ENCODE assay signal across 1 cellular context in the genomic region with DNA sequence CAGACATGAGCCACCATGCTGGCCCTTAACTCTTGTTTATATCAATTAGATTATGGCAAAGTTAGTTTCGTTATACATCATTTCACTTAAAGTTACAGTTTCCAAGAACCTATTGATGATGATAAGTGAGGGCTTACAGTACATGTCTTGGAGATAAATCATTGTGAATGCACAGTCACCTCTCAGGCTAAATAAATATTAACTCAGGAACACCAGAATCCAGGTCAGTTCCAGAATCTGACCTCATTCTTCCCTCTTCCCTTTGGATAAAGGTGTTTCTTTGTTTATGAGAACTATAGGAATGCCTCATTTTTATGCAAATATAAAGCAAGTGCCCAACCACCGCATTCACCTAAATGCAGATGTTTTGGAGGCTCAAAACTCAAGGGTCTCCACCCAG.
A peak's percentile ranks its signal among the peaks of the same experiment; 100 is the strongest.
TF ChIP-seq lines count a peak whose summit lies in the region.

No MANE protein-coding gene starts in this region.

TF ChIP-seq in HepG2, 621 proteins besides CTCF, POLR2A, EP300 and RAD21 (continued from another document):
- TF ChIP-seq, protein P1, sequence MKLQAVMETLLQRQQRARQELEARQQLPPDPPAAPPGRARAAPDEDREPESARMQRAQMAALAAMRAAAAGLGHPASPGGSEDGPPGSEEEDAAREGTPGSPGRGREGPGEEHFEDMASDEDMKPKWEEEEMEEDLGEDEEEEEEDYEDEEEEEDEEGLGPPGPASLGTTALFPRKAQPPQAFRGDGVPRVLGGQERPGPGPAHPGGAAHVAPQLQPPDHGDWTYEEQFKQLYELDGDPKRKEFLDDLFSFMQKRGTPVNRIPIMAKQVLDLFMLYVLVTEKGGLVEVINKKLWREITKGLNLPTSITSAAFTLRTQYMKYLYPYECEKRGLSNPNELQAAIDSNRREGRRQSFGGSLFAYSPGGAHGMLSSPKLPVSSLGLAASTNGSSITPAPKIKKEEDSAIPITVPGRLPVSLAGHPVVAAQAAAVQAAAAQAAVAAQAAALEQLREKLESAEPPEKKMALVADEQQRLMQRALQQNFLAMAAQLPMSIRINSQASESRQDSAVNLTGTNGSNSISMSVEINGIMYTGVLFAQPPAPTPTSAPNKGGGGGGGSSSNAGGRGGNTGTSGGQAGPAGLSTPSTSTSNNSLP (IDR thresholded peaks at IDR 0.05; ENCODE audit: low read depth, low read length): peak; percentile 70; the same call in 1 of the 2 replicates
- TF ChIP-seq GATAD2A (CRISPR knock-in tag; IDR thresholded peaks at IDR 0.05) (0 out of 2 replicates have a peak, but pooled peaks have one; percentile 17), SOX13 (IDR thresholded peaks at IDR 0.05) (no peak), SOX13 (CRISPR knock-in tag; conservative IDR thresholded peaks at IDR 0.05 in 1 of 2, IDR thresholded peaks at IDR 0.05 in 1 of 2) (peak in 1 of 2 experiments; percentile 86; a peak in 2 of 4 replicates), HMG20A (CRISPR knock-in tag; IDR thresholded peaks at IDR 0.05; ENCODE audit: borderline replicate concordance) (0 out of 2 replicates have a peak, but pooled peaks have one; percentile 20), PPARG (CRISPR knock-in tag; conservative IDR thresholded peaks at IDR 0.05) (0 out of 2 replicates have a peak, but pooled peaks have one; percentile 27), SOX5 (CRISPR knock-in tag; IDR thresholded peaks at IDR 0.05; ENCODE audit: borderline replicate concordance) (peak; percentile 91), RARA (CRISPR knock-in tag; IDR thresholded peaks at IDR 0.05) (peak; percentile 60), CBX2 (IDR thresholded peaks at IDR 0.05; ENCODE audit: low read depth, low read length) (no peak), CBX2 (CRISPR knock-in tag; IDR thresholded peaks at IDR 0.05; ENCODE audit: low read depth) (no peak), ZNF253 (CRISPR knock-in tag; IDR thresholded peaks at IDR 0.05; ENCODE audit: borderline replicate concordance) (no peak), CREM (IDR thresholded peaks at IDR 0.05) (0 out of 2 replicates have a peak, but pooled peaks have one; percentile 20), CREM (CRISPR knock-in tag; IDR thresholded peaks at IDR 0.05) (no peak), NR2F6 (IDR thresholded peaks at IDR 0.05) (peak; percentile 65; the same call in 1 of the 2 replicates), NR2F6 (CRISPR knock-in tag; IDR thresholded peaks at IDR 0.05) (peak; percentile 67; the same call in 1 of the 2 replicates)
- TF ChIP-seq, protein P2, sequence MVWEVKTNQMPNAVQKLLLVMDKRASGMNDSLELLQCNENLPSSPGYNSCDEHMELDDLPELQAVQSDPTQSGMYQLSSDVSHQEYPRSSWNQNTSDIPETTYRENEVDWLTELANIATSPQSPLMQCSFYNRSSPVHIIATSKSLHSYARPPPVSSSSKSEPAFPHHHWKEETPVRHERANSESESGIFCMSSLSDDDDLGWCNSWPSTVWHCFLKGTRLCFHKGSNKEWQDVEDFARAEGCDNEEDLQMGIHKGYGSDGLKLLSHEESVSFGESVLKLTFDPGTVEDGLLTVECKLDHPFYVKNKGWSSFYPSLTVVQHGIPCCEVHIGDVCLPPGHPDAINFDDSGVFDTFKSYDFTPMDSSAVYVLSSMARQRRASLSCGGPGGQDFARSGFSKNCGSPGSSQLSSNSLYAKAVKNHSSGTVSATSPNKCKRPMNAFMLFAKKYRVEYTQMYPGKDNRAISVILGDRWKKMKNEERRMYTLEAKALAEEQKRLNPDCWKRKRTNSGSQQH (CRISPR knock-in tag; IDR thresholded peaks at IDR 0.05; ENCODE audit: low read depth): no peak
- TF ChIP-seq, protein P3, sequence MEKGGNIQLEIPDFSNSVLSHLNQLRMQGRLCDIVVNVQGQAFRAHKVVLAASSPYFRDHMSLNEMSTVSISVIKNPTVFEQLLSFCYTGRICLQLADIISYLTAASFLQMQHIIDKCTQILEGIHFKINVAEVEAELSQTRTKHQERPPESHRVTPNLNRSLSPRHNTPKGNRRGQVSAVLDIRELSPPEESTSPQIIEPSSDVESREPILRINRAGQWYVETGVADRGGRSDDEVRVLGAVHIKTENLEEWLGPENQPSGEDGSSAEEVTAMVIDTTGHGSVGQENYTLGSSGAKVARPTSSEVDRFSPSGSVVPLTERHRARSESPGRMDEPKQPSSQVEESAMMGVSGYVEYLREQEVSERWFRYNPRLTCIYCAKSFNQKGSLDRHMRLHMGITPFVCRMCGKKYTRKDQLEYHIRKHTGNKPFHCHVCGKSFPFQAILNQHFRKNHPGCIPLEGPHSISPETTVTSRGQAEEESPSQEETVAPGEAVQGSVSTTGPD (CRISPR knock-in tag; IDR thresholded peaks at IDR 0.05): no peak
- TF ChIP-seq, protein P4, sequence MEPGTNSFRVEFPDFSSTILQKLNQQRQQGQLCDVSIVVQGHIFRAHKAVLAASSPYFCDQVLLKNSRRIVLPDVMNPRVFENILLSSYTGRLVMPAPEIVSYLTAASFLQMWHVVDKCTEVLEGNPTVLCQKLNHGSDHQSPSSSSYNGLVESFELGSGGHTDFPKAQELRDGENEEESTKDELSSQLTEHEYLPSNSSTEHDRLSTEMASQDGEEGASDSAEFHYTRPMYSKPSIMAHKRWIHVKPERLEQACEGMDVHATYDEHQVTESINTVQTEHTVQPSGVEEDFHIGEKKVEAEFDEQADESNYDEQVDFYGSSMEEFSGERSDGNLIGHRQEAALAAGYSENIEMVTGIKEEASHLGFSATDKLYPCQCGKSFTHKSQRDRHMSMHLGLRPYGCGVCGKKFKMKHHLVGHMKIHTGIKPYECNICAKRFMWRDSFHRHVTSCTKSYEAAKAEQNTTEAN (CRISPR knock-in tag; conservative IDR thresholded peaks at IDR 0.05): no peak
- TF ChIP-seq, protein P5, sequence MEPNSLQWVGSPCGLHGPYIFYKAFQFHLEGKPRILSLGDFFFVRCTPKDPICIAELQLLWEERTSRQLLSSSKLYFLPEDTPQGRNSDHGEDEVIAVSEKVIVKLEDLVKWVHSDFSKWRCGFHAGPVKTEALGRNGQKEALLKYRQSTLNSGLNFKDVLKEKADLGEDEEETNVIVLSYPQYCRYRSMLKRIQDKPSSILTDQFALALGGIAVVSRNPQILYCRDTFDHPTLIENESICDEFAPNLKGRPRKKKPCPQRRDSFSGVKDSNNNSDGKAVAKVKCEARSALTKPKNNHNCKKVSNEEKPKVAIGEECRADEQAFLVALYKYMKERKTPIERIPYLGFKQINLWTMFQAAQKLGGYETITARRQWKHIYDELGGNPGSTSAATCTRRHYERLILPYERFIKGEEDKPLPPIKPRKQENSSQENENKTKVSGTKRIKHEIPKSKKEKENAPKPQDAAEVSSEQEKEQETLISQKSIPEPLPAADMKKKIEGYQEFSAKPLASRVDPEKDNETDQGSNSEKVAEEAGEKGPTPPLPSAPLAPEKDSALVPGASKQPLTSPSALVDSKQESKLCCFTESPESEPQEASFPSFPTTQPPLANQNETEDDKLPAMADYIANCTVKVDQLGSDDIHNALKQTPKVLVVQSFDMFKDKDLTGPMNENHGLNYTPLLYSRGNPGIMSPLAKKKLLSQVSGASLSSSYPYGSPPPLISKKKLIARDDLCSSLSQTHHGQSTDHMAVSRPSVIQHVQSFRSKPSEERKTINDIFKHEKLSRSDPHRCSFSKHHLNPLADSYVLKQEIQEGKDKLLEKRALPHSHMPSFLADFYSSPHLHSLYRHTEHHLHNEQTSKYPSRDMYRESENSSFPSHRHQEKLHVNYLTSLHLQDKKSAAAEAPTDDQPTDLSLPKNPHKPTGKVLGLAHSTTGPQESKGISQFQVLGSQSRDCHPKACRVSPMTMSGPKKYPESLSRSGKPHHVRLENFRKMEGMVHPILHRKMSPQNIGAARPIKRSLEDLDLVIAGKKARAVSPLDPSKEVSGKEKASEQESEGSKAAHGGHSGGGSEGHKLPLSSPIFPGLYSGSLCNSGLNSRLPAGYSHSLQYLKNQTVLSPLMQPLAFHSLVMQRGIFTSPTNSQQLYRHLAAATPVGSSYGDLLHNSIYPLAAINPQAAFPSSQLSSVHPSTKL (CRISPR knock-in tag; IDR thresholded peaks at IDR 0.05): peak; percentile 57
- TF ChIP-seq, protein P6, sequence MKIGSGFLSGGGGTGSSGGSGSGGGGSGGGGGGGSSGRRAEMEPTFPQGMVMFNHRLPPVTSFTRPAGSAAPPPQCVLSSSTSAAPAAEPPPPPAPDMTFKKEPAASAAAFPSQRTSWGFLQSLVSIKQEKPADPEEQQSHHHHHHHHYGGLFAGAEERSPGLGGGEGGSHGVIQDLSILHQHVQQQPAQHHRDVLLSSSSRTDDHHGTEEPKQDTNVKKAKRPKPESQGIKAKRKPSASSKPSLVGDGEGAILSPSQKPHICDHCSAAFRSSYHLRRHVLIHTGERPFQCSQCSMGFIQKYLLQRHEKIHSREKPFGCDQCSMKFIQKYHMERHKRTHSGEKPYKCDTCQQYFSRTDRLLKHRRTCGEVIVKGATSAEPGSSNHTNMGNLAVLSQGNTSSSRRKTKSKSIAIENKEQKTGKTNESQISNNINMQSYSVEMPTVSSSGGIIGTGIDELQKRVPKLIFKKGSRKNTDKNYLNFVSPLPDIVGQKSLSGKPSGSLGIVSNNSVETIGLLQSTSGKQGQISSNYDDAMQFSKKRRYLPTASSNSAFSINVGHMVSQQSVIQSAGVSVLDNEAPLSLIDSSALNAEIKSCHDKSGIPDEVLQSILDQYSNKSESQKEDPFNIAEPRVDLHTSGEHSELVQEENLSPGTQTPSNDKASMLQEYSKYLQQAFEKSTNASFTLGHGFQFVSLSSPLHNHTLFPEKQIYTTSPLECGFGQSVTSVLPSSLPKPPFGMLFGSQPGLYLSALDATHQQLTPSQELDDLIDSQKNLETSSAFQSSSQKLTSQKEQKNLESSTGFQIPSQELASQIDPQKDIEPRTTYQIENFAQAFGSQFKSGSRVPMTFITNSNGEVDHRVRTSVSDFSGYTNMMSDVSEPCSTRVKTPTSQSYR (CRISPR knock-in tag; IDR thresholded peaks at IDR 0.05; ENCODE audit: borderline replicate concordance): no peak
